8 cellular contexts compared by ENCODE assay signal in the genomic region with DNA sequence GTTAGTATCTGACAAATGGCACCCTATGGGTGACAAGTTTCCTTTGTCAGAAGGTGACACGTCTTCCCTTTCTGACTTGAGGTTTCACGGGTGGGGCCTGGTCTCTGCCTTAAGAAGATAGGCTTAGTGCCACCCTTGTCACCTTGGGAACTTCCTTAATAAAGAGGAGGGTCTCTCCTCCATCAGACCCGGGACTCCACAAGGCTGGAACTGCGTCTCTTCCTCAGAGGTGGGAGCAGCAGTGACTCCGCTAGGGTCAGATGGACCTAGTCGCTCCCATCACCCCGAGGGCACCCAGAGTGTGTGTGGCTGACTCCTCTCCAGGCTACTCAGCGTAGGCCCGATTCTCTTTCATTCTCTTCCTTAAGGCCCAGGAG. TPM values are rescaled to one million over a fixed set of nuclear protein-coding genes. Genes with fewer than 3 reads are reported as not detected.
DNase-seq lines count a peak whose midpoint lies in the region; ATAC-seq, FAIRE-seq and TF ChIP-seq lines count a peak whose summit lies in the region.

No MANE protein-coding gene starts in this region.

- peaks cover 23% of the 10 kb centered on the region for H3K4me1 Mint-ChIP-seq in activated T-cell treated with anti-CD3 and anti-CD28 coated beads, Interleukin-2, amount 50 U/mL, for 72 hours (ENCODE audit: low read depth)
- peaks cover 29% of the 10 kb centered on the region for H3K4me1 Mint-ChIP-seq in stimulated activated memory B cell treated with anti-CD40 and anti-IgM and Interleukin-4, amounts not matched to agents 10 μg/mL and 1 μg/mL and 100 μg/mL, for 72 hours

- no peak for TF ChIP-seq CTCF in BE2C (IDR thresholded peaks at IDR 0.05; ENCODE audit: low read depth, low read length)

- peak; percentile 10 for DNase-seq in BE2C
- peak in 1 of 2 donors; percentile 27 for DNase-seq in activated T-cell treated with anti-CD3 and anti-CD28 coated beads, Interleukin-2, amount 50 U/mL, for 72 hours
- no peak for DNase-seq in NCI-H1417 treated with DMSO at 0.1 percent for 48 hours (lab: John Stamatoyannopoulos, UW)
- no peak for DNase-seq in H54 (ENCODE audit: insufficient read length, low spot score)
- no peak for DNase-seq in GM19240 (ENCODE audit: insufficient read length, low spot score)

- H3K36me3 ChIP-seq in BE2C, result no peaks in the 10 kb centered on the region
- H3K36me3 ChIP-seq in iPS-18a (ENCODE audit: control insufficient read depth, low read depth, low read length), result no peaks in the 10 kb centered on the region

- H3K9ac ChIP-seq in iPS-18a (ENCODE audit: low read length), result no peak overlapping the region

- no peak for TF ChIP-seq POLR2A in H54 (IDR thresholded peaks at IDR 0.05; ENCODE audit: low read depth, low read length)

- no peak for FAIRE-seq in H54 (lab: Jason Lieb, UNC)

- ATAC-seq in HG02938 (IDR thresholded peaks at IDR 0.05; ENCODE audit: unreplicated experiment), result peak; percentile 2
- peak; percentile 3 to 12 for ATAC-seq in activated T-cell treated with anti-CD3 and anti-CD28 coated beads, Interleukin-2, amount 50 U/mL, for 72 hours (replicated peaks in 1 of 2)
- peak; percentile 0 for ATAC-seq in stimulated activated memory B cell treated with anti-CD40 and anti-IgM and Interleukin-4, amounts not matched to agents 10 μg/mL and 1 μg/mL and 100 μg/mL, for 72 hours

- peak overlapping the region; percentile 54 for H3K4me3 ChIP-seq in BE2C (ENCODE audit: low read depth, low read length)
- peak overlapping the region; percentile 54 for H3K4me3 ChIP-seq in iPS-18a (ENCODE audit: low read length)

- no peak overlapping the region for H3K27ac ChIP-seq in iPS-18a (ENCODE audit: low read length)

- H3K4me1 ChIP-seq in BE2C (0 out of 2 replicates have a peak, but pooled peaks cover 2% of the 10 kb centered on the region), iPS-18a (ENCODE audit: control insufficient read depth, low read depth, low read length) (peaks cover 12% of the 10 kb centered on the region)

- no peaks in the 10 kb centered on the region for H3K9me3 ChIP-seq in BE2C
- no peaks in the 10 kb centered on the region for H3K9me3 ChIP-seq in iPS-18a (ENCODE audit: control insufficient read depth, low read depth, low read length)

- H3K4me3 Mint-ChIP-seq in activated T-cell treated with anti-CD3 and anti-CD28 coated beads, Interleukin-2, amount 50 U/mL, for 72 hours, result peak overlapping the region; percentile 92 to 99
- peak overlapping the region; percentile 96 for H3K4me3 Mint-ChIP-seq in stimulated activated memory B cell treated with anti-CD40 and anti-IgM and Interleukin-4, amounts not matched to agents 10 μg/mL and 1 μg/mL and 100 μg/mL, for 72 hours

- no peaks in the 10 kb centered on the region for H3K9me3 Mint-ChIP-seq in activated T-cell treated with anti-CD3 and anti-CD28 coated beads, Interleukin-2, amount 50 U/mL, for 72 hours
- no peaks in the 10 kb centered on the region for H3K9me3 Mint-ChIP-seq in stimulated activated memory B cell treated with anti-CD40 and anti-IgM and Interleukin-4, amounts not matched to agents 10 μg/mL and 1 μg/mL and 100 μg/mL, for 72 hours

- H3K27me3 Mint-ChIP-seq in activated T-cell treated with anti-CD3 and anti-CD28 coated beads, Interleukin-2, amount 50 U/mL, for 72 hours (ENCODE audit: low read depth), result no peaks in the 10 kb centered on the region
- H3K27me3 Mint-ChIP-seq in stimulated activated memory B cell treated with anti-CD40 and anti-IgM and Interleukin-4, amounts not matched to agents 10 μg/mL and 1 μg/mL and 100 μg/mL, for 72 hours, result no peaks in the 10 kb centered on the region

- H3K27ac Mint-ChIP-seq in activated T-cell treated with anti-CD3 and anti-CD28 coated beads, Interleukin-2, amount 50 U/mL, for 72 hours, result peak overlapping the region; percentile 86
- peak overlapping the region; percentile 89 for H3K27ac Mint-ChIP-seq in stimulated activated memory B cell treated with anti-CD40 and anti-IgM and Interleukin-4, amounts not matched to agents 10 μg/mL and 1 μg/mL and 100 μg/mL, for 72 hours

- no peaks in the 10 kb centered on the region for H3K27me3 ChIP-seq in BE2C
- peaks cover 6% of the 10 kb centered on the region for H3K27me3 ChIP-seq in iPS-18a (ENCODE audit: control insufficient read depth, insufficient read depth, low read length)

- H3K36me3 Mint-ChIP-seq in activated T-cell treated with anti-CD3 and anti-CD28 coated beads, Interleukin-2, amount 50 U/mL, for 72 hours (ENCODE audit: insufficient read depth in 2 of 2), result peaks cover 6 to 7% of the 10 kb centered on the region in 2 donors
- H3K36me3 Mint-ChIP-seq in stimulated activated memory B cell treated with anti-CD40 and anti-IgM and Interleukin-4, amounts not matched to agents 10 μg/mL and 1 μg/mL and 100 μg/mL, for 72 hours, result no peaks in the 10 kb centered on the region

RNA-seq across cellular contexts. Expression of a gene that starts 0.8 kb away (rescaled TPM):
- 15.6 TPM for polyA plus RNA-seq in BE2C (2012; ENCODE audit: insufficient read depth, insufficient read length, low read depth)
- total RNA-seq in activated T-cell treated with anti-CD3 and anti-CD28 coated beads, Interleukin-2, amount 50 U/mL, for 72 hours, result 10 to 100 TPM; 41.6 to 42.5 TPM
